ENCODE assay signal across 10 cellular contexts in the genomic region with DNA sequence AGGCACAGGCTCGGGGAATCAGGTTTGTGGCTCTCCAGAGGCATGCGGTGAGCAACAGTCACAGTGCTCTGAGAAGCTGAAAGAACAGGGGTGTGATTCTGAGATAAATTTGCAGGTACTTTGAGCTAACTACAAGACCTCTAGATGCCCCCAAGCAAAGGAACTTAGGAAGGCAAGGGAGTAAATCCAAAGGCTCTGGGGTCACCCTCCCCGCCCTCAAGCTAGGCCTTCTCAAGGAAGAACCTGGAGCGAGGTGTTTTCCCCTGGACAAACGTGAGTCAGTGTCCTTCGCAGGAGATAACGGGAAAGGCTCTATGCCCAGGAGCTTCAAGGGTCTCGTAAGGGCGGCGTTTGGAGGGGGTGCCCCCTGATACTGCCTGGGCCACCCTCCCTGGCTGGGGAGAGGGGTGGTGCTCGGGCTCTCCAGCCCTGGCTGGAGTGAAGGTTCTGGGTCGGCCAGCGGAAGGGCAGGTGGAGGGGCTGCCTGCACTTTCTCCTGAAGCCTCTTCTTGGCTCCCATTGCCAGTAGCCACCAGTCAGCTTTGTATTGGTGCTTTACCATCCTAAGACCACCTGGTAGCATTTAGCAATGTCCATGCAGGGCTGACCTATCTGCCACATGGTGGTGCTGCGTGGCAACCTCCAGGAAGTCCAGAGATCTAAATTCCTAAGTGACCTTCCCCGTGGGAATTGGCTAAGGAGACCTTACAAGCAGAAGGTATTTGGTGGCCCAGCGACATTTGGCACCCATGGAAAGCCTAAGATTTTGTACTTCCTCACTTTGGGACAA. TPM values are rescaled to one million over a fixed set of nuclear protein-coding genes. Genes with fewer than 3 reads are reported as not detected.
DNase-seq lines count a peak whose midpoint lies in the region; TF ChIP-seq lines count a peak whose summit lies in the region.
"Had no signal": no experiment of that assay in that cellular context is flagged by ENCODE, and none has a peak within 500 bp of the region (broad histone marks: within the 10 kb centered on the region; RNA-seq: fewer than 3 reads in every experiment).

No MANE protein-coding gene starts in this region.

- peaks cover 5% of the 10 kb centered on the region for H3K4me1 Mint-ChIP-seq in nephron progenitor cell

- no peaks in the 10 kb centered on the region for H3K27me3 Mint-ChIP-seq in nephron progenitor cell (ENCODE audit: low read depth, poor library complexity)
- H3K27me3 Mint-ChIP-seq: activated T-cell treated with anti-CD3 and anti-CD28 coated beads, Interleukin-2, amount 50 U/mL, for 24 hours had no signal

- TF ChIP-seq CTCF in coronary artery (IDR thresholded peaks at IDR 0.05), result no peak
- no peak for TF ChIP-seq CTCF in nephron progenitor cell (IDR thresholded peaks at IDR 0.05)

- H3K4me3 ChIP-seq in coronary artery, result no peak overlapping the region

- in situ Hi-C loops in G401 (cut with HindIII; ENCODE audit: low sequenced_read_pairs), result no loop called here

- H3K36me3 Mint-ChIP-seq in nephron progenitor cell (ENCODE audit: low read depth), result peaks cover 45% of the 10 kb centered on the region

- no peak overlapping the region for H3K4me3 Mint-ChIP-seq in nephron progenitor cell
- H3K4me3 Mint-ChIP-seq: activated T-cell treated with anti-CD3 and anti-CD28 coated beads, Interleukin-2, amount 50 U/mL, for 24 hours had no signal

- no peaks in the 10 kb centered on the region for H3K9me3 Mint-ChIP-seq in nephron progenitor cell
- H3K9me3 Mint-ChIP-seq: activated T-cell treated with anti-CD3 and anti-CD28 coated beads, Interleukin-2, amount 50 U/mL, for 24 hours had no signal

- H3K27ac ChIP-seq in coronary artery, result no peak overlapping the region

- DNase-seq in G401 (ENCODE audit: low spot score) (peak; percentile 35), NCI-H2196 treated with DMSO at 0.1 percent for 48 hours (lab: John Stamatoyannopoulos, UW; ENCODE audit: unreplicated experiment) (peak; percentile 8), coronary artery (ENCODE audit: low spot score) (peak; percentile 69), nephron progenitor cell (no peak), NCI-H1694 treated with DMSO at 0.1 percent for 48 hours (lab: John Stamatoyannopoulos, UW) (no peak), AML-193 (lab: John Stamatoyannopoulos, UW) (no peak), inferior parietal cortex (ENCODE audit: extremely low spot score) (no peak)
- DNase-seq in stimulated activated naive CD4-positive, alpha-beta T cell treated with Interleukin-2 at 50 U/mL for 16 hours (lab: John Stamatoyannopoulos, UW), result no peak
- DNase-seq: activated T-cell treated with anti-CD3 and anti-CD28 coated beads, Interleukin-2, amount 50 U/mL, for 24 hours; RPMI8226 had no signal

- peak overlapping the region; percentile 75 for H3K27ac Mint-ChIP-seq in nephron progenitor cell
- H3K27ac Mint-ChIP-seq: activated T-cell treated with anti-CD3 and anti-CD28 coated beads, Interleukin-2, amount 50 U/mL, for 24 hours had no signal

RNA-seq across cellular contexts. Expression of gene GPR161, which starts 44.0 kb away (rescaled TPM):
- total RNA-seq in G401 (2014; rRNA removed; shearing (Covaris generic)), result 5.6 and 10.1 TPM in 2 replicates

Comparison
In these comparisons a context has a peak if more than half of its experiments do, and no peak if none do; other contexts are left out.
1. DNase-seq: peak in G401 (single experiment), NCI-H2196 treated with DMSO at 0.1 percent for 48 hours (single experiment) and coronary artery (single experiment); none in nephron progenitor cell (single experiment), stimulated activated naive CD4-positive, alpha-beta T cell treated with Interleukin-2 at 50 U/mL for 16 hours (single experiment), NCI-H1694 treated with DMSO at 0.1 percent for 48 hours (single experiment), AML-193 (0 of 2) and inferior parietal cortex (single experiment).